18 cellular contexts compared by ENCODE assay signal in genomic region chr10:103732339-103732738, GRCh38.
"Had no signal": no experiment of that assay in that cellular context is flagged by ENCODE, and none has a peak within 500 bp of the region (broad histone marks: within the 10 kb centered on the region; RNA-seq: fewer than 3 reads in every experiment).

No MANE protein-coding gene starts in this region.

- H3K36me3 ChIP-seq: gastrocnemius medialis, sigmoid colon had no signal

- H3K9me3 ChIP-seq: gastrocnemius medialis, heart right ventricle, sigmoid colon had no signal

- H3K27me3 ChIP-seq: gastrocnemius medialis, heart right ventricle, sigmoid colon had no signal

- ATAC-seq: gastrocnemius medialis; natural killer cell treated with Interleukin-12 subunit alpha and Interleukin-12 subunit beta and Interleukin-15 and Interleukin-18, amount 100 ng/mL, for 72 hours; stimulated activated naive CD8-positive, alpha-beta T cell treated with anti-CD3 and anti-CD28 coated beads, Interleukin-15, amount 100 ng/mL, for 72 hours had no signal

- DNase-seq: activated CD4-positive, alpha-beta T cell treated with anti-CD3 and anti-CD28 coated beads, Interleukin-2, amount 10 ng/mL, durations not matched to agents 7 days and 5 days; activated CD8-positive, alpha-beta memory T cell treated with anti-CD3 and anti-CD28 coated beads for 24 hours; activated naive CD8-positive, alpha-beta T cell treated with anti-CD3 and anti-CD28 coated beads for 36 hours; amygdala; cortex of kidney; effector CD4-positive, alpha-beta T cell; gastrocnemius medialis; heart right ventricle; left colon; occipital lobe; sigmoid colon; stimulated activated CD4-positive, alpha-beta T cell treated with anti-CD3 and anti-CD28 coated beads, Interleukin-1b, Interleukin-23, amount 100 ng/mL, for 48 hours; stimulated activated naive CD8-positive, alpha-beta T cell treated with anti-CD3 and anti-CD28 coated beads, Interleukin-15, amount 100 ng/mL, for 72 hours had no signal

- H3K36me3 Mint-ChIP-seq: activated naive CD8-positive, alpha-beta T cell treated with anti-CD3 and anti-CD28 coated beads for 36 hours; natural killer cell treated with Interleukin-12 subunit alpha and Interleukin-12 subunit beta and Interleukin-15 and Interleukin-18, amount 100 ng/mL, for 72 hours had no signal

- H3K27ac Mint-ChIP-seq: activated CD4-positive, alpha-beta T cell treated with anti-CD3 and anti-CD28 coated beads, Interleukin-2, amount 10 ng/mL, durations not matched to agents 7 days and 5 days; activated naive CD8-positive, alpha-beta T cell treated with anti-CD3 and anti-CD28 coated beads for 36 hours; activated T-helper 1 cell treated with anti-CD3 and anti-CD28 coated beads, Interleukin-12 subunit alpha, Interleukin-12 subunit beta, Interleukin-2, Interleukin-4 antibody, amounts not matched to agents 30 ng/mL and 10 ng/mL and 1 ng/mL, durations not matched to agents 14 hours and 24 hours and 36 hours; natural killer cell treated with Interleukin-12 subunit alpha and Interleukin-12 subunit beta and Interleukin-15 and Interleukin-18, amount 100 ng/mL, for 72 hours; T-helper 2 cell treated with Interferon-gamma antibody and Interleukin-4, amounts not matched to agents 5 μg/mL and 100 μg/mL, for 36 hours had no signal

- H3K4me1 Mint-ChIP-seq: activated naive CD8-positive, alpha-beta T cell treated with anti-CD3 and anti-CD28 coated beads for 36 hours; stimulated activated naive CD8-positive, alpha-beta T cell treated with anti-CD3 and anti-CD28 coated beads, Interleukin-15, amount 100 ng/mL, for 72 hours had no signal

- H3K27ac ChIP-seq: gastrocnemius medialis, heart right ventricle, sigmoid colon had no signal

- H3K4me3 ChIP-seq: gastrocnemius medialis, heart right ventricle, sigmoid colon had no signal

- H3K9me3 Mint-ChIP-seq: activated CD4-positive, alpha-beta T cell treated with anti-CD3 and anti-CD28 coated beads, Interleukin-2, amount 10 ng/mL, durations not matched to agents 7 days and 5 days; activated naive CD8-positive, alpha-beta T cell treated with anti-CD3 and anti-CD28 coated beads for 36 hours; activated T-helper 1 cell treated with anti-CD3 and anti-CD28 coated beads, Interleukin-12 subunit alpha, Interleukin-12 subunit beta, Interleukin-2, Interleukin-4 antibody, amounts not matched to agents 30 ng/mL and 10 ng/mL and 1 ng/mL, durations not matched to agents 14 hours and 24 hours and 36 hours; brain; central memory CD8-positive, alpha-beta T cell; natural killer cell treated with Interleukin-12 subunit alpha and Interleukin-12 subunit beta and Interleukin-15 and Interleukin-18, amount 100 ng/mL, for 72 hours; stimulated activated naive CD8-positive, alpha-beta T cell treated with anti-CD3 and anti-CD28 coated beads, Interleukin-15, amount 100 ng/mL, for 72 hours; T-helper 2 cell treated with Interferon-gamma antibody and Interleukin-4, amounts not matched to agents 5 μg/mL and 100 μg/mL, for 36 hours had no signal

- H3K4me3 Mint-ChIP-seq: activated CD4-positive, alpha-beta T cell treated with anti-CD3 and anti-CD28 coated beads, Interleukin-2, amount 10 ng/mL, durations not matched to agents 7 days and 5 days; activated naive CD8-positive, alpha-beta T cell treated with anti-CD3 and anti-CD28 coated beads for 36 hours; activated T-helper 1 cell treated with anti-CD3 and anti-CD28 coated beads, Interleukin-12 subunit alpha, Interleukin-12 subunit beta, Interleukin-2, Interleukin-4 antibody, amounts not matched to agents 30 ng/mL and 10 ng/mL and 1 ng/mL, durations not matched to agents 14 hours and 24 hours and 36 hours; brain; central memory CD8-positive, alpha-beta T cell; natural killer cell treated with Interleukin-12 subunit alpha and Interleukin-12 subunit beta and Interleukin-15 and Interleukin-18, amount 100 ng/mL, for 72 hours; stimulated activated naive CD8-positive, alpha-beta T cell treated with anti-CD3 and anti-CD28 coated beads, Interleukin-15, amount 100 ng/mL, for 72 hours; T-helper 2 cell treated with Interferon-gamma antibody and Interleukin-4, amounts not matched to agents 5 μg/mL and 100 μg/mL, for 36 hours had no signal

- H3K27me3 Mint-ChIP-seq: activated naive CD8-positive, alpha-beta T cell treated with anti-CD3 and anti-CD28 coated beads for 36 hours; brain; central memory CD8-positive, alpha-beta T cell; stimulated activated naive CD8-positive, alpha-beta T cell treated with anti-CD3 and anti-CD28 coated beads, Interleukin-15, amount 100 ng/mL, for 72 hours had no signal
